In genomic region chr6:160767019-160767646, GRCh38 we compare ENCODE assay signal across 7 cellular contexts.
DNase-seq lines count a peak whose midpoint lies in the region; ATAC-seq and TF ChIP-seq lines count a peak whose summit lies in the region.

No MANE protein-coding gene starts in this region.

- H3K79me2 ChIP-seq in fibroblast of lung (ENCODE audit: control insufficient read depth, insufficient read depth, low read length) = no peaks in the 10 kb centered on the region

- no peak overlapping the region for H3K27ac Mint-ChIP-seq in naive thymus-derived CD4-positive, alpha-beta T cell

- H3K9me3 ChIP-seq in fibroblast of lung (ENCODE audit: control insufficient read depth, insufficient read depth, low read depth, low read length) (no peaks in the 10 kb centered on the region), stomach smooth muscle (ENCODE audit: control insufficient read depth in 2 of 2, low read length in 2 of 2) (no peaks in the 10 kb centered on the region)
- no peaks in the 10 kb centered on the region for H3K9me3 ChIP-seq in naive thymus-derived CD4-positive, alpha-beta T cell (ENCODE audit: control insufficient read depth in 2 of 3, low read length in 3 of 3)

- ATAC-seq in GM18870 (IDR thresholded peaks at IDR 0.05; ENCODE audit: unreplicated experiment) (peak; percentile 85), HG03045 (IDR thresholded peaks at IDR 0.05; ENCODE audit: unreplicated experiment) (peak; percentile 96)
- peak; percentile 85 to 89 for ATAC-seq in activated T-cell treated with anti-CD3 and anti-CD28 coated beads, Interleukin-2, amount 50 U/mL, for 4 hours
- peak; percentile 61 for ATAC-seq in naive thymus-derived CD4-positive, alpha-beta T cell

- no peak overlapping the region for H3K27ac ChIP-seq in fibroblast of lung (ENCODE audit: insufficient read depth, low read length)
- H3K27ac ChIP-seq in naive thymus-derived CD4-positive, alpha-beta T cell (ENCODE audit: low read depth, low read length) = no peak overlapping the region
- H3K27ac ChIP-seq in stomach smooth muscle (ENCODE audit: low read length) = no peak overlapping the region

- TF ChIP-seq CTCF in fibroblast of lung (conservative IDR thresholded peaks at IDR 0.05 in 1 of 2, IDR thresholded peaks at IDR 0.05 in 1 of 2; ENCODE audit: low read depth in 1 of 2, low read length in 2 of 2) = peak; percentile 43 to 73

- POLR2A ChIA-PET in naive thymus-derived CD4-positive, alpha-beta T cell (lab: Charles Lee) = no interaction called here

- no peaks in the 10 kb centered on the region for H4K20me1 ChIP-seq in fibroblast of lung (ENCODE audit: control insufficient read depth, extremely low read depth, insufficient read depth, low read length)

- H3K36me3 ChIP-seq in fibroblast of lung (ENCODE audit: control insufficient read depth, insufficient read depth, low read length) = no peaks in the 10 kb centered on the region
- no peaks in the 10 kb centered on the region for H3K36me3 ChIP-seq in naive thymus-derived CD4-positive, alpha-beta T cell (ENCODE audit: control insufficient read depth in 2 of 3, insufficient read depth in 3 of 3, low read length in 3 of 3)
- H3K36me3 ChIP-seq in stomach smooth muscle (ENCODE audit: control insufficient read depth in 2 of 2, insufficient read depth in 2 of 2, low read length in 2 of 2) = no peaks in the 10 kb centered on the region

- no peaks in the 10 kb centered on the region for H3K4me1 ChIP-seq in fibroblast of lung (ENCODE audit: control insufficient read depth, extremely low read depth, insufficient read depth, low read length)
- H3K4me1 ChIP-seq in naive thymus-derived CD4-positive, alpha-beta T cell (ENCODE audit: control insufficient read depth in 2 of 2, insufficient read depth in 2 of 2, low read length in 2 of 2) = no peaks in the 10 kb centered on the region
- H3K4me1 ChIP-seq in stomach smooth muscle (ENCODE audit: control insufficient read depth, insufficient read depth, low read length) = peaks cover 8% of the 10 kb centered on the region

- peak overlapping the region; percentile 64 for H3K4me2 ChIP-seq in fibroblast of lung (ENCODE audit: extremely low read depth, insufficient read depth, low read length)

- H3K4me3 ChIP-seq in fibroblast of lung (replicated peaks in 1 of 4; ENCODE audit: control extremely low read depth in 1 of 4, insufficient read depth in 1 of 4, low read depth in 3 of 4, low read length in 4 of 4) = peak overlapping the region in 3 of 4 experiments; percentile 12 to 29 (median 23)
- H3K4me3 ChIP-seq in naive thymus-derived CD4-positive, alpha-beta T cell (ENCODE audit: low read length) = no peak overlapping the region
- H3K4me3 ChIP-seq in stomach smooth muscle (ENCODE audit: low read length in 2 of 2) = peak overlapping the region; percentile 58 to 74

- peak overlapping the region; percentile 55 for H3K4me3 Mint-ChIP-seq in activated T-cell treated with anti-CD3 and anti-CD28 coated beads, Interleukin-2, amount 50 U/mL, for 4 hours
- peak overlapping the region; percentile 15 to 83 (median 63) for H3K4me3 Mint-ChIP-seq in naive thymus-derived CD4-positive, alpha-beta T cell

- H3K27me3 Mint-ChIP-seq in activated T-cell treated with anti-CD3 and anti-CD28 coated beads, Interleukin-2, amount 50 U/mL, for 4 hours (ENCODE audit: low read depth) = peaks cover 35% of the 10 kb centered on the region
- H3K27me3 Mint-ChIP-seq in naive thymus-derived CD4-positive, alpha-beta T cell = peaks cover 25 to 54% (median 47%) of the 10 kb centered on the region in 5 donors

- H2AFZ ChIP-seq in fibroblast of lung (ENCODE audit: low read length) = no peak overlapping the region

- peak; percentile 13 for DNase-seq in NCI-H460 (ENCODE audit: extremely low read depth, low read depth)
- peak; percentile 34 for DNase-seq in activated T-cell treated with anti-CD3 and anti-CD28 coated beads, Interleukin-2, amount 50 U/mL, for 4 hours
- DNase-seq in fibroblast of lung (ENCODE audit: low read depth in 2 of 2) = peak; percentile 48 to 65
- peak in 7 of 9 donors; percentile 8 to 50 (median 13) for DNase-seq in naive thymus-derived CD4-positive, alpha-beta T cell

- intact Hi-C loops in naive thymus-derived CD4-positive, alpha-beta T cell (cut with micrococcal nuclease) = loop anchor here in 1 of 2 donors (1.0 to 2.0 kb wide), 2 partner anchors 34 to 248 kb away; no protein-coding TSS in a partner anchor

- peaks cover 7% of the 10 kb centered on the region for H3K9me3 Mint-ChIP-seq in activated T-cell treated with anti-CD3 and anti-CD28 coated beads, Interleukin-2, amount 50 U/mL, for 4 hours
- H3K9me3 Mint-ChIP-seq in naive thymus-derived CD4-positive, alpha-beta T cell = peaks cover 0 to 8% (median 4%) of the 10 kb centered on the region in 11 donors

- H3K27me3 ChIP-seq in fibroblast of lung (ENCODE audit: control insufficient read depth, insufficient read depth, low read length) (no peaks in the 10 kb centered on the region), stomach smooth muscle (ENCODE audit: control insufficient read depth in 1 of 2, insufficient read depth in 2 of 2, low read length in 2 of 2) (peaks cover 0 to 6% of the 10 kb centered on the region in 2 donors)
- H3K27me3 ChIP-seq in naive thymus-derived CD4-positive, alpha-beta T cell (ENCODE audit: control insufficient read depth in 2 of 2, insufficient read depth in 2 of 2, low read length in 2 of 2) = peaks cover 0 to 4% of the 10 kb centered on the region in 2 donors

- no peaks in the 10 kb centered on the region for H3K36me3 Mint-ChIP-seq in activated T-cell treated with anti-CD3 and anti-CD28 coated beads, Interleukin-2, amount 50 U/mL, for 4 hours (ENCODE audit: insufficient read depth)
- H3K36me3 Mint-ChIP-seq in naive thymus-derived CD4-positive, alpha-beta T cell = no peaks in the 10 kb centered on the region

- H3K4me1 Mint-ChIP-seq in activated T-cell treated with anti-CD3 and anti-CD28 coated beads, Interleukin-2, amount 50 U/mL, for 4 hours (ENCODE audit: low read depth) = peaks cover 7% of the 10 kb centered on the region
- peaks cover 0 to 9% (median 3%) of the 10 kb centered on the region in 7 donors for H3K4me1 Mint-ChIP-seq in naive thymus-derived CD4-positive, alpha-beta T cell

- CTCF ChIA-PET in naive thymus-derived CD4-positive, alpha-beta T cell (lab: Charles Lee) = no interaction called here

- no peak overlapping the region for H3K9ac ChIP-seq in fibroblast of lung (ENCODE audit: insufficient read depth, low read length)
- no peak overlapping the region for H3K9ac ChIP-seq in stomach smooth muscle (ENCODE audit: low read length in 2 of 2)
